ENCODE assay signal across 9 cellular contexts in the genomic region with DNA sequence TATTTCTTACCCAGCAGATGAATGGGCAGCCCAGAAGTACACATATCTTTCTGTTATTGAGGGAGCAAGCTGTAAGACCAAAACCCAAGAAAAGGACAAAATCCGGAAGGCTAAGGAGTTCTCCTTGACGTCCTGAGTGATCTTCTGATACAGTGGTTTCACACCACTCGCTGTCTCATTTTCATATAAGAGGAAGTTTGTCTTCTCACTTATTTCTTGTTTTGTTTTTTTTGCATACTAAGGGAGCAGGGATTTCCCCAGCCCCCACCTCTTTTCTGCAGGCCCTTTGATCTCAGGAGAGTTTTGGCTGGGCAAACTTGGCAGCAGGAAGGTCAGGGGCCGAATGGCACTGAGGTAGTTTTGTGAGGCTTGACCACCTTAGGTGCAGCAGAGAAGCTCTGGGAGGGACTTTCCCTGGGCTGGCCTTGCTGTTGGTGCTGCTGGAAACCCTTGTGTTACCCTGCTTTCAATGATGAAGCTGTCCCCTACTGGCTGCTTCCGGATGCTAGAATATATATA. TPM values are rescaled to one million over a fixed set of nuclear protein-coding genes. Genes with fewer than 3 reads are reported as not detected.
DNase-seq lines count a peak whose midpoint lies in the region; ATAC-seq and TF ChIP-seq lines count a peak whose summit lies in the region.
"Had no signal": no experiment of that assay in that cellular context is flagged by ENCODE, and none has a peak within 500 bp of the region (broad histone marks: within the 10 kb centered on the region; RNA-seq: fewer than 3 reads in every experiment).

No MANE protein-coding gene starts in this region.

- 0 out of 2 replicates have a peak overlapping the region, but pooled peaks have one; percentile 4 for H3K9ac ChIP-seq in SU-DHL-6 (ENCODE audit: low read length)

- no peaks in the 10 kb centered on the region for H3K9me2 ChIP-seq in SU-DHL-6 (replicated peaks; ENCODE audit: insufficient read depth, low read length)

- peaks cover 38% of the 10 kb centered on the region for H3F3A ChIP-seq in SU-DHL-6 (ENCODE audit: insufficient read depth)

- no peak overlapping the region for H3K4me3 ChIP-seq in SU-DHL-6 (ENCODE audit: insufficient read depth, low read length, poor library complexity, severe bottlenecking)

- DNase-seq in naive thymus-derived CD8-positive, alpha-beta T cell = peak in 7 of 10 donors; percentile 10 to 52 (median 40)
- DNase-seq in AG08396 (ENCODE audit: low spot score) = no peak
- DNase-seq in SKM-1 treated with dmso at 0.1 percent for 144 hours (lab: John Stamatoyannopoulos, UW; ENCODE audit: unreplicated experiment) = no peak
- no peak for DNase-seq in RWPE1 (ENCODE audit: low spot score)
- DNase-seq in NCI-H526 treated with DMSO at 0.1 percent for 48 hours (lab: John Stamatoyannopoulos, UW) = no peak

- H3K27me3 Mint-ChIP-seq in naive thymus-derived CD8-positive, alpha-beta T cell = peaks cover 0 to 5% (median 0%) of the 10 kb centered on the region in 5 donors

- CTCF ChIA-PET in RWPE1 (lab: Yijun Ruan, JAX) = interaction anchor here (0.5 kb wide), 1 partner anchor 223 kb away, joined by 4 read pairs; no protein-coding TSS in a partner anchor

- no peaks in the 10 kb centered on the region for H3K27me3 ChIP-seq in SU-DHL-6 (ENCODE audit: low read length)

- no peaks in the 10 kb centered on the region for H3K9me3 Mint-ChIP-seq in naive thymus-derived CD8-positive, alpha-beta T cell

- H4K20me1 ChIP-seq in SU-DHL-6 (ENCODE audit: low read depth, low read length) = no peaks in the 10 kb centered on the region

- H3K36me3 ChIP-seq in SU-DHL-6 (ENCODE audit: low read length) = no peaks in the 10 kb centered on the region

- H3K4me1 Mint-ChIP-seq in naive thymus-derived CD8-positive, alpha-beta T cell = peaks cover 8 to 40% (median 27%) of the 10 kb centered on the region in 4 donors

- peak overlapping the region in 6 of 10 donors; percentile 0 to 24 (median 18) for H3K4me3 Mint-ChIP-seq in naive thymus-derived CD8-positive, alpha-beta T cell

- peak overlapping the region; percentile 8 to 90 (median 52) for H3K27ac Mint-ChIP-seq in naive thymus-derived CD8-positive, alpha-beta T cell

- POLR2A ChIA-PET in naive thymus-derived CD8-positive, alpha-beta T cell (lab: Charles Lee) = no interaction called here
- POLR2A ChIA-PET in RWPE1 (lab: Yijun Ruan, JAX; ENCODE audit: low non-redundant PET) = no interaction called here

- peak overlapping the region; percentile 49 for H3K4me2 ChIP-seq in SU-DHL-6 (ENCODE audit: low read depth, low read length, poor library complexity, severe bottlenecking)

- TF ChIP-seq CTCF in SU-DHL-6 (IDR thresholded peaks at IDR 0.05; ENCODE audit: insufficient read depth, low read length, poor library complexity, severe bottlenecking) = no peak
- no peak for TF ChIP-seq CTCF in RWPE1 (conservative IDR thresholded peaks at IDR 0.05; ENCODE audit: low read depth)

- peak overlapping the region; percentile 77 for H2AFZ ChIP-seq in SU-DHL-6 (ENCODE audit: low read depth, low read length, severe bottlenecking)

- H3K79me2 ChIP-seq in SU-DHL-6 (ENCODE audit: insufficient read depth, low read length) = no peaks in the 10 kb centered on the region

- ATAC-seq in GM18868 (IDR thresholded peaks at IDR 0.05; ENCODE audit: unreplicated experiment) (peak; percentile 34), HG02763 (IDR thresholded peaks at IDR 0.05; ENCODE audit: unreplicated experiment) (peak; percentile 34)
- ATAC-seq in naive thymus-derived CD8-positive, alpha-beta T cell = peak; percentile 58 to 69

- no peaks in the 10 kb centered on the region for H3K9me3 ChIP-seq in SU-DHL-6 (ENCODE audit: insufficient read depth, low read length)

- H3K27ac ChIP-seq in SU-DHL-6 (ENCODE audit: low read depth, low read length) (peak overlapping the region; percentile 86), RWPE1 (no peak overlapping the region)

- no peaks in the 10 kb centered on the region for H3K36me3 Mint-ChIP-seq in naive thymus-derived CD8-positive, alpha-beta T cell

RNA-seq across cellular contexts. Expression of a gene that starts 13.3 kb away (rescaled TPM):
- not detected for total RNA-seq in naive thymus-derived CD8-positive, alpha-beta T cell
- polyA plus RNA-seq in naive thymus-derived CD8-positive, alpha-beta T cell = not detected
- total RNA-seq: activated CD8-positive, alpha-beta memory T cell treated with anti-CD3 and anti-CD28 coated beads for 36 hours had no signal

Comparison
In these comparisons a context has a peak if more than half of its experiments do, and no peak if none do; other contexts are left out.
1. DNase-seq: peak in naive thymus-derived CD8-positive, alpha-beta T cell (7 of 10); none in AG08396 (single experiment), SKM-1 treated with dmso at 0.1 percent for 144 hours (single experiment), RWPE1 (single experiment) and NCI-H526 treated with DMSO at 0.1 percent for 48 hours (single experiment).
2. Peak in every context shown above with its lines, with median percentiles within 50 percentile points of each other: ATAC-seq.